In the genomic region with DNA sequence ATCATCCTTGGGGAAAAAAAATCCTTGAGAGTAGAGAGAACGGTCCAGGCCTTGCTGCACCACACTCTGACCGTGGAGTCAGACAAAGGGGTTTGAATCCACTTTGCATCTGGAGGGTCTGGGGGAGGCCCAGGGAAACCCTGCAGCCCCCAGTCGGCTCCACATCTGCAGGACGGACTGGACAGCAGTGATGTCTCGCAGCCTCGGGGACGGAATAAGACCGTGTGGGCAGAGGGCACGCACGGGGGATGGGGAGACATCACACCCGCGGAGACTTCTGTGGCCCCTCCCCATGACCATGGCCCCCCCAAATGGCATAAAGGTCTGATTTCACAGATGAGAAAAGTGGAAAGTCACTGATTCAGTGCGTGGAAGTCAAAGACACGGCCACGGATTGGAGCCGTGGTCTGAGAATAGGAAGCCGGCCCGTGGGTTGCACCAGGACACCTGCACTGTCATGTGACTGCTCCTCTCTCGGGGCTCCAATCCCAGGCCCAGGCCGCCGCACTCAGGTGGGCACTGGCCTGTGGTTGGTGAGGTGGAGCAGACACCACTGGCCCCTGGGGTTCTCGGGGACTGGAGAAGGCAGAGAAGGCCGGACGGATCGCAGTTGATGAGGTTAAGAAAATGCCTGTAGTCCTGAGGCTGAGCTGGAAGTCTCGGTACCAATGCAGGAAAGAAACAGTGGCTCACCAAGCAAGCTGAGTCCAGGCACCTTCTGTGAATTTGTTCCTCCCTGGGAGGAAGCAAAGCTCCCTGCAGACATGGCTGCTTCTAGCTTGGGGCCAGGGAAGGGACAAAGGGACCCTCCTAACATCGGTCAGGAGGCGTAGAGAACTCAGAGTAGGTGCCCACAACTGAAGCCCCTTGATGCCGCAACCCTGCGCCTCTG, we compare ENCODE assay signal across 21 cellular contexts.
DNase-seq lines count a peak whose midpoint lies in the region; ATAC-seq and TF ChIP-seq lines count a peak whose summit lies in the region.
"Had no signal": no experiment of that assay in that cellular context is flagged by ENCODE, and none has a peak within 500 bp of the region (broad histone marks: within the 10 kb centered on the region; RNA-seq: fewer than 3 reads in every experiment).

No MANE protein-coding gene starts in this region.

- H3K27me3 ChIP-seq in BLaER1 (no peaks in the 10 kb centered on the region), body of pancreas (no peaks in the 10 kb centered on the region), hepatocyte (no peaks in the 10 kb centered on the region)
- H3K27me3 ChIP-seq: Peyer's patch had no signal

- H3K27me3 Mint-ChIP-seq in activated CD8-positive, alpha-beta memory T cell treated with anti-CD3 and anti-CD28 coated beads, Interleukin-2, amount 10 ng/mL, durations not matched to agents 7 days and 5 days, result no peaks in the 10 kb centered on the region
- peaks cover 4% of the 10 kb centered on the region for H3K27me3 Mint-ChIP-seq in MCF 10A (ENCODE audit: insufficient read depth, unreplicated experiment)
- H3K27me3 Mint-ChIP-seq: CD8-positive, alpha-beta memory T cell had no signal

- peak overlapping the region; percentile 65 for H3K4me2 ChIP-seq in BLaER1
- no peak overlapping the region for H3K4me2 ChIP-seq in hepatocyte
- H3K4me2 ChIP-seq: KMS-11 had no signal

- H3K9me2 ChIP-seq in hepatocyte (replicated peaks; ENCODE audit: insufficient read depth), result no peaks in the 10 kb centered on the region

- 95% methylated on average over 25 to 30 of the region's 30 CpGs for WGBS in body of pancreas, 2 donors
- WGBS in hepatocyte (ENCODE audit: low lambda C conversion rate, missing lambda C conversion rate), result 95% methylated on average over 30 of the region's 30 CpGs

- H3K4me1 ChIP-seq in BLaER1, result peaks cover 52% of the 10 kb centered on the region
- H3K4me1 ChIP-seq in body of pancreas, result peaks cover 54% of the 10 kb centered on the region
- peaks cover 16% of the 10 kb centered on the region for H3K4me1 ChIP-seq in hepatocyte (ENCODE audit: insufficient read depth)
- H3K4me1 ChIP-seq: Peyer's patch had no signal

- no peak overlapping the region for H3K4me3 Mint-ChIP-seq in activated CD8-positive, alpha-beta memory T cell treated with anti-CD3 and anti-CD28 coated beads, Interleukin-2, amount 10 ng/mL, durations not matched to agents 7 days and 5 days
- no peak overlapping the region for H3K4me3 Mint-ChIP-seq in MCF 10A (ENCODE audit: unreplicated experiment)
- H3K4me3 Mint-ChIP-seq: CD8-positive, alpha-beta memory T cell had no signal

- POLR2A ChIA-PET in MCF 10A (lab: Yijun Ruan, JAX), result no interaction called here

- H4K20me1 ChIP-seq in BLaER1 (peaks cover 95% of the 10 kb centered on the region), hepatocyte (ENCODE audit: insufficient read depth, poor library complexity, severe bottlenecking) (no peaks in the 10 kb centered on the region)

- H3K9me3 ChIP-seq in BLaER1 (peaks cover 20% of the 10 kb centered on the region), body of pancreas (no peaks in the 10 kb centered on the region), hepatocyte (ENCODE audit: low read depth) (no peaks in the 10 kb centered on the region)
- H3K9me3 ChIP-seq: Peyer's patch had no signal

- H3K4me3 ChIP-seq in BLaER1 (no peak overlapping the region), body of pancreas (no peak overlapping the region), hepatocyte (no peak overlapping the region)
- H3K4me3 ChIP-seq: Peyer's patch had no signal

- intact Hi-C loops in body of pancreas (cut with DNase I) (no loop called here), posterior vena cava (cut with DNase I) (no loop called here), MCF 10A (cut with micrococcal nuclease) (no loop called here)

- H3K9ac ChIP-seq in BLaER1, result no peak overlapping the region
- H3K9ac ChIP-seq: KMS-11 had no signal

- peak; percentile 49 for DNase-seq in activated CD8-positive, alpha-beta memory T cell treated with anti-CD3 and anti-CD28 coated beads, Interleukin-2, amount 50 U/mL, for 48 hours
- no peak for DNase-seq in activated CD8-positive, alpha-beta memory T cell treated with anti-CD3 and anti-CD28 coated beads, Interleukin-2, amount 10 ng/mL, durations not matched to agents 7 days and 5 days
- no peak for DNase-seq in body of pancreas
- DNase-seq in posterior vena cava (ENCODE audit: low spot score), result peak; percentile 77
- DNase-seq in MCF 10A (ENCODE audit: unreplicated experiment), result no peak
- DNase-seq in NCI-H2171 (lab: John Stamatoyannopoulos, UW), result no peak
- no peak for DNase-seq in hepatocyte (ENCODE audit: low spot score)
- DNase-seq: ACHN; CD8-positive, alpha-beta memory T cell; GF-D8; IMR-90; MV-4-11; NCI-H1105 treated with DMSO at 0.1 percent for 48 hours; NCI-H2029 treated with DMSO at 0.1 percent for 48 hours; NCI-H524 treated with DMSO at 0.1 percent for 48 hours; NCI-H82 had no signal

- H3K36me3 ChIP-seq in BLaER1 (peaks cover 72% of the 10 kb centered on the region), body of pancreas (replicated peaks in 1 of 2; ENCODE audit: insufficient read depth in 1 of 2, low read depth in 2 of 2) (no peaks in the 10 kb centered on the region), hepatocyte (replicated peaks; ENCODE audit: insufficient read depth, low read depth) (no peaks in the 10 kb centered on the region)
- H3K36me3 ChIP-seq: Peyer's patch had no signal

- H3K27ac ChIP-seq in BLaER1 (peak overlapping the region; percentile 48; the same call in 1 of the 2 replicates), body of pancreas (peak overlapping the region; percentile 72 to 85 (median 76)), hepatocyte (no peak overlapping the region)
- H3K27ac ChIP-seq: 22Rv1, C4-2B, KMS-11, Peyer's patch had no signal

- H3K36me3 Mint-ChIP-seq in activated CD8-positive, alpha-beta memory T cell treated with anti-CD3 and anti-CD28 coated beads, Interleukin-2, amount 10 ng/mL, durations not matched to agents 7 days and 5 days, result peaks cover 9% of the 10 kb centered on the region
- H3K36me3 Mint-ChIP-seq in MCF 10A (ENCODE audit: insufficient read depth, unreplicated experiment), result no peaks in the 10 kb centered on the region

- BruUV-seq in MCF 10A (replicated peaks; lab: Mats Ljungman, UMichigan), result no TSS peak

- CTCF ChIA-PET in activated CD8-positive, alpha-beta memory T cell treated with anti-CD3 and anti-CD28 coated beads, Interleukin-2, amount 10 ng/mL, durations not matched to agents 7 days and 5 days (lab: Charles Lee), result no interaction called here
- CTCF ChIA-PET in MCF 10A (lab: Yijun Ruan, JAX), result no interaction called here

- H3K79me2 ChIP-seq in hepatocyte, result peaks cover 6% of the 10 kb centered on the region

- peaks cover 5% of the 10 kb centered on the region for H3K9me3 Mint-ChIP-seq in activated CD8-positive, alpha-beta memory T cell treated with anti-CD3 and anti-CD28 coated beads, Interleukin-2, amount 10 ng/mL, durations not matched to agents 7 days and 5 days (ENCODE audit: low read depth)
- no peaks in the 10 kb centered on the region for H3K9me3 Mint-ChIP-seq in MCF 10A (ENCODE audit: unreplicated experiment)
- H3K9me3 Mint-ChIP-seq: CD8-positive, alpha-beta memory T cell had no signal

- TF ChIP-seq CTCF in body of pancreas (IDR thresholded peaks at IDR 0.05) (no peak), MCF 10A (IDR thresholded peaks at IDR 0.05; ENCODE audit: unreplicated experiment) (no peak), hepatocyte (IDR thresholded peaks at IDR 0.05; ENCODE audit: poor library complexity) (no peak)

- no peak for TF ChIP-seq POLR2A in body of pancreas (IDR thresholded peaks at IDR 0.05)

- ATAC-seq in activated CD8-positive, alpha-beta memory T cell treated with anti-CD3 and anti-CD28 coated beads, Interleukin-2, amount 10 ng/mL, durations not matched to agents 7 days and 5 days, result no peak
- ATAC-seq in body of pancreas, result no peak

- H3K27ac Mint-ChIP-seq in activated CD8-positive, alpha-beta memory T cell treated with anti-CD3 and anti-CD28 coated beads, Interleukin-2, amount 10 ng/mL, durations not matched to agents 7 days and 5 days, result no peak overlapping the region
- H3K27ac Mint-ChIP-seq in MCF 10A (ENCODE audit: low read depth, unreplicated experiment), result no peak overlapping the region

- peaks cover 17% of the 10 kb centered on the region for H3K4me1 Mint-ChIP-seq in activated CD8-positive, alpha-beta memory T cell treated with anti-CD3 and anti-CD28 coated beads, Interleukin-2, amount 10 ng/mL, durations not matched to agents 7 days and 5 days
- H3K4me1 Mint-ChIP-seq in MCF 10A (ENCODE audit: insufficient read depth, unreplicated experiment), result no peaks in the 10 kb centered on the region

- no peak overlapping the region for H2AFZ ChIP-seq in hepatocyte

Comparison
In these comparisons a context has a peak if more than half of its experiments do, and no peak if none do; other contexts are left out.
1. DNase-seq: peak in activated CD8-positive, alpha-beta memory T cell treated with anti-CD3 and anti-CD28 coated beads, Interleukin-2, amount 50 U/mL, for 48 hours (single experiment) and posterior vena cava (single experiment); none in activated CD8-positive, alpha-beta memory T cell treated with anti-CD3 and anti-CD28 coated beads, Interleukin-2, amount 10 ng/mL, durations not matched to agents 7 days and 5 days (single experiment), body of pancreas (0 of 4), MCF 10A (single experiment), NCI-H2171 (single experiment) and hepatocyte (single experiment).